ENCODE assay signal across 26 cellular contexts in the genomic region with DNA sequence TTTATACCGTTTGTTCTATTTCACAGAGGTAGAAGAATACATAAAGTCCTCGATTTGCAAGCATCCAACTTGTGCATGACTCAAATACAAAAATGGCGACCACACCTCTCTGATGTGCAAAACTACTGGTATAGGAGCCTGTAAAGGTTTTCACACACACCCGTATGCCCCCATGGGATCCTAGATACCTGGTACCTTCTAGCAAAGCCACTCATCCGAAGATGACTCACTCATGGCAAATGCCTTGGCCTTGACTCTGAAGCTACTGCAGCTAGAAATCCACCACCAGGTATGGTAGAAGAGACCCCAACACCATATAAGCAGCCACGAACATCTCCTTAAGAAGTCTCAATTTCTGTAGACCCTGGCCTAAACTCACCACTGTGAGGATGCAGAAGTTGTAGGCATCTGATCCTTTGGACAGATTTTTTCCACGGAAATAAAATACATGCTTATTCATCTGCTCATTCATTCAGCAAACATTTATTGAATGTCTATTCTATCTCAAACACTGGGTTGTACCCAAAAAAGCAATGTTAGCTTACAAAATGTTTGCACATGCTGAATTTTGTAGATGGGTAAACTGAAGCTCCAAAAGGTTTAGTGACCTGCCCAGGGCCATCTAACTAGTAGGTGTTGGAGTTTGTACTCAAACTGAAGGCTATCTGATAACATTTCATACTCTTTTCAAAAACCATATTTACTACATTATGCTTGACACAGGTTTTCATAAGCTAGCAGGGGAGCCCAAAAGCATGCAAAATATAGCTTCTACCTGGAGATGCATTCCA.
"Had no signal": no experiment of that assay in that cellular context is flagged by ENCODE, and none has a peak within 500 bp of the region (broad histone marks: within the 10 kb centered on the region; RNA-seq: fewer than 3 reads in every experiment).

No MANE protein-coding gene starts in this region.

- H3K27ac ChIP-seq: body of pancreas, cardiac muscle cell, colonic mucosa, epithelial cell of prostate, esophagus squamous epithelium, gastrocnemius medialis, hepatocyte, spleen, testis, vagina, VCaP had no signal

- H3K4me1 ChIP-seq: colonic mucosa, esophagus squamous epithelium, spleen, testis had no signal

- H3K4me3 ChIP-seq: body of pancreas, cardiac muscle cell, colonic mucosa, esophagus squamous epithelium, hepatocyte, spleen, testis, vagina had no signal

- H3K27me3 ChIP-seq: body of pancreas, cardiac muscle cell, colonic mucosa, esophagus squamous epithelium, gastrocnemius medialis, hepatocyte, testis, vagina had no signal

- H3K9me3 ChIP-seq: body of pancreas, colonic mucosa, esophagus squamous epithelium, gastrocnemius medialis, spleen, testis, vagina had no signal

- ATAC-seq: body of pancreas; gastrocnemius medialis; right cardiac atrium; stimulated activated naive CD8-positive, alpha-beta T cell treated with anti-CD3 and anti-CD28 coated beads, Interleukin-15, Interleukin-2, amounts not matched to agents 100 U/mL and 50 U/mL, for 24 hours had no signal

- H3K36me3 ChIP-seq: cardiac muscle cell, colonic mucosa, esophagus squamous epithelium, gastrocnemius medialis, spleen, vagina had no signal

- DNase-seq: activated CD4-positive, alpha-beta T cell treated with anti-CD3 and anti-CD28 coated beads for 48 hours; activated CD4-positive, alpha-beta T cell treated with anti-CD3 and anti-CD28 coated beads, Interleukin-2, amount 50 U/mL, for 48 hours; activated CD8-positive, alpha-beta memory T cell treated with anti-CD3 and anti-CD28 coated beads for 24 hours; activated effector memory CD4-positive, alpha-beta T cell treated with Interleukin-2 at 50 U/mL for 16 hours; activated naive CD4-positive, alpha-beta T cell treated with Interleukin-2 at 50 U/mL for 16 hours; anterior cingulate cortex; body of pancreas; cerebellar nuclear complex; colonic mucosa; effector CD8-positive, alpha-beta T cell; esophagus squamous epithelium; gastrocnemius medialis; left cardiac atrium; naive B cell; nucleus accumbens; right cardiac atrium; spleen; stimulated activated CD4-positive, alpha-beta T cell treated with anti-CD3 and anti-CD28 coated beads, Interleukin-2, amount 100 ng/mL, for 48 hours; stimulated activated naive CD8-positive, alpha-beta T cell treated with anti-CD3 and anti-CD28 coated beads, Interleukin-15, Interleukin-2, amounts not matched to agents 100 U/mL and 50 U/mL, for 24 hours; T-helper 9 cell; testis had no signal
